20 cellular contexts compared by ENCODE assay signal in genomic region chr10:85100495-85100894, GRCh38.
"Had no signal": no experiment of that assay in that cellular context is flagged by ENCODE, and none has a peak within 500 bp of the region (broad histone marks: within the 10 kb centered on the region; RNA-seq: fewer than 3 reads in every experiment).

No MANE protein-coding gene starts in this region.

- DNase-seq: effector memory CD8-positive, alpha-beta T cell; erythroblast; foreskin melanocyte; head of caudate nucleus; hippocampal formation; left ventricle myocardium inferior; lower lobe of right lung; mesenchymal stem cell; midbrain; retina; right lobe of liver; stimulated activated CD4-positive, alpha-beta T cell treated with anti-CD3 and anti-CD28 coated beads, Interleukin-4, amount 100 ng/mL, for 1 hour; stimulated activated CD8-positive, alpha-beta memory T cell treated with anti-CD3 and anti-CD28 coated beads, Interleukin-4, amount 100 ng/mL, for 48 hours; stimulated activated naive CD8-positive, alpha-beta T cell treated with anti-CD3 and anti-CD28 coated beads, Interleukin-15, Interleukin-2, amounts not matched to agents 100 U/mL and 50 U/mL, for 24 hours; testis; upper lobe of right lung had no signal

- ATAC-seq: effector memory CD8-positive, alpha-beta T cell; natural killer cell treated with Interleukin-12 subunit alpha and Interleukin-12 subunit beta and Interleukin-15 and Interleukin-18, amount 100 ng/mL, for 72 hours; right lobe of liver; stimulated activated naive CD8-positive, alpha-beta T cell treated with anti-CD3 and anti-CD28 coated beads, Interleukin-15, Interleukin-2, amounts not matched to agents 100 U/mL and 50 U/mL, for 24 hours; upper lobe of right lung had no signal

- H3K27ac ChIP-seq: left ventricle myocardium inferior, lower lobe of right lung, parathyroid adenoma, prostate gland, right lobe of liver, testis, tibial nerve, upper lobe of right lung had no signal

- H3K4me3 ChIP-seq: left ventricle myocardium inferior, lower lobe of right lung, prostate gland, right lobe of liver, testis, tibial nerve, upper lobe of right lung had no signal
